ENCODE assay signal across 8 cellular contexts in genomic region chr12:12474931-12475485, GRCh38.
DNase-seq lines count a peak whose midpoint lies in the region; ATAC-seq lines count a peak whose summit lies in the region.

No MANE protein-coding gene starts in this region.

- peak; percentile 66 for DNase-seq in activated CD8-positive, alpha-beta memory T cell treated with anti-CD3 and anti-CD28 coated beads for 24 hours
- no peak for DNase-seq in activated CD8-positive, alpha-beta memory T cell treated with anti-CD3 and anti-CD28 coated beads, Interleukin-2, amount 50 U/mL, for 4 hours
- DNase-seq in activated CD4-positive, alpha-beta T cell treated with anti-CD3 and anti-CD28 coated beads, Interleukin-2, amount 50 U/mL, for 48 hours, result peak; percentile 54 to 63
- DNase-seq in left colon (no peak), DMS53 (lab: John Stamatoyannopoulos, UW) (no peak), SW 1271 (lab: John Stamatoyannopoulos, UW) (no peak), midbrain (lab: John Stamatoyannopoulos, UW) (no peak)

- intact Hi-C loops in left colon (cut with DNase I, micrococcal nuclease), result no loop called here

- ATAC-seq in HG03097 (IDR thresholded peaks at IDR 0.05; ENCODE audit: low FRiP score, unreplicated experiment), result peak; percentile 80
- peak; percentile 21 for ATAC-seq in left colon

Comparison
In these comparisons a context has a peak if more than half of its experiments do, and no peak if none do; other contexts are left out.
1. DNase-seq: peak in activated CD8-positive, alpha-beta memory T cell treated with anti-CD3 and anti-CD28 coated beads for 24 hours (single experiment) and activated CD4-positive, alpha-beta T cell treated with anti-CD3 and anti-CD28 coated beads, Interleukin-2, amount 50 U/mL, for 48 hours (2 of 2); none in activated CD8-positive, alpha-beta memory T cell treated with anti-CD3 and anti-CD28 coated beads, Interleukin-2, amount 50 U/mL, for 4 hours (single experiment), left colon (0 of 2), DMS53 (single experiment), SW 1271 (0 of 2) and midbrain (single experiment).